ENCODE assay signal across 7 cellular contexts in genomic region chr14:55411426-55412389, GRCh38. TPM values are rescaled to one million over a fixed set of nuclear protein-coding genes. Genes with fewer than 3 reads are reported as not detected.
DNase-seq lines count a peak whose midpoint lies in the region; ATAC-seq and TF ChIP-seq lines count a peak whose summit lies in the region.

A gene with protein sequence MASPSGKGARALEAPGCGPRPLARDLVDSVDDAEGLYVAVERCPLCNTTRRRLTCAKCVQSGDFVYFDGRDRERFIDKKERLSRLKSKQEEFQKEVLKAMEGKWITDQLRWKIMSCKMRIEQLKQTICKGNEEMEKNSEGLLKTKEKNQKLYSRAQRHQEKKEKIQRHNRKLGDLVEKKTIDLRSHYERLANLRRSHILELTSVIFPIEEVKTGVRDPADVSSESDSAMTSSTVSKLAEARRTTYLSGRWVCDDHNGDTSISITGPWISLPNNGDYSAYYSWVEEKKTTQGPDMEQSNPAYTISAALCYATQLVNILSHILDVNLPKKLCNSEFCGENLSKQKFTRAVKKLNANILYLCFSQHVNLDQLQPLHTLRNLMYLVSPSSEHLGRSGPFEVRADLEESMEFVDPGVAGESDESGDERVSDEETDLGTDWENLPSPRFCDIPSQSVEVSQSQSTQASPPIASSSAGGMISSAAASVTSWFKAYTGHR (minus strand): TSS chr14:55411830. CDS start chr14:55411822, 8 bp downstream.

- H3K4me3 ChIP-seq in sigmoid colon: peak within 1 kb of the TSS; percentile 77 to 87 (median 84)

- peak in 1 of 2 donors; percentile 18 for TF ChIP-seq POLR2A in sigmoid colon (IDR thresholded peaks at IDR 0.05)

- intact Hi-C loops in sigmoid colon (cut with DNase I): loop anchor here (5.0 kb wide), 1 partner anchor 139 kb away; the partner anchor contains the start of gene FBXO34

- TF ChIP-seq EP300 in sigmoid colon (IDR thresholded peaks at IDR 0.05): no peak

- H3K4me1 ChIP-seq in sigmoid colon: peaks cover 0 to 23% (median 19%) of the 10 kb centered on the region in 4 donors

- H3K27ac ChIP-seq in sigmoid colon: peak within 1 kb of the TSS; percentile 81 to 91 (median 85)

- no peaks in the 10 kb centered on the region for H3K36me3 ChIP-seq in sigmoid colon

- WGBS in sigmoid colon, 2 donors: 1 to 3% methylated on average over 57 of the region's 57 CpGs

- H3K9me3 ChIP-seq in sigmoid colon: no peaks in the 10 kb centered on the region

- ATAC-seq in GM18502 (IDR thresholded peaks at IDR 0.05; ENCODE audit: poor library complexity, unreplicated experiment): peak; percentile 99
- ATAC-seq in HG02885 (IDR thresholded peaks at IDR 0.05; ENCODE audit: poor library complexity, unreplicated experiment): peak; percentile 99

- no peaks in the 10 kb centered on the region for H3K27me3 ChIP-seq in sigmoid colon

- TF ChIP-seq CTCF in sigmoid colon (IDR thresholded peaks at IDR 0.05): no peak

- DNase-seq in NCI-H1930 (lab: John Stamatoyannopoulos, UW) (peak; percentile 78 to 80), T-helper 9 cell (peak; percentile 59), astrocyte of the hippocampus (ENCODE audit: low read depth, low spot score) (peak; percentile 93), iPS DF 19.7 (ENCODE audit: low read depth, low spot score) (peak; percentile 50), sigmoid colon (peak; percentile 92)

RNA-seq across cellular contexts. Expression of the gene that starts here (rescaled TPM):
- total RNA-seq in sigmoid colon: 10 to 100 TPM; 17.1 to 22.2 (median 19.1) TPM
- 1 to 10 TPM; 3.6 to 5.3 (median 3.9) TPM for polyA plus RNA-seq in sigmoid colon

Comparison
In these comparisons a context has a peak if more than half of its experiments do, and no peak if none do; other contexts are left out.
1. Peak in every context shown above with its lines: DNase-seq, ATAC-seq, H3K4me3 ChIP-seq and H3K27ac ChIP-seq.